22 cellular contexts compared by ENCODE assay signal in genomic region chr2:9590635-9591034, GRCh38. TPM values are rescaled to one million over a fixed set of nuclear protein-coding genes. Genes with fewer than 3 reads are reported as not detected.
DNase-seq lines count a peak whose midpoint lies in the region; ATAC-seq, FAIRE-seq and TF ChIP-seq lines count a peak whose summit lies in the region.
"Had no signal": no experiment of that assay in that cellular context is flagged by ENCODE, and none has a peak within 500 bp of the region (broad histone marks: within the 10 kb centered on the region; RNA-seq: fewer than 3 reads in every experiment).

No MANE protein-coding gene starts in this region.

- CTCF ChIA-PET in HEK293 (lab: Yijun Ruan, JAX) = no interaction called here
- CTCF ChIA-PET in HepG2 (lab: Yijun Ruan, JAX; ENCODE audit: low intra/inter-chr PET ratio, low total read pairs) = no interaction called here

- TF ChIP-seq CTCF in HEK293 (tag by site-specific recombination; IDR thresholded peaks at IDR 0.05) (no peak), natural killer cell (IDR thresholded peaks at IDR 0.05) (no peak), HepG2 (CRISPR knock-in tag; IDR thresholded peaks at IDR 0.05) (no peak)

- H3K9me3 ChIP-seq in HEK293 (ENCODE audit: control insufficient read depth, insufficient read depth, low read depth, low read length) = no peaks in the 10 kb centered on the region
- H3K9me3 ChIP-seq in HepG2 (ENCODE audit: low read length) = no peaks in the 10 kb centered on the region
- H3K9me3 ChIP-seq: BLaER1 treated with 17β-estradiol and CSF1 and Interleukin-3, amounts not matched to agents 10 nM and 100 nM; prostate gland; suprapubic skin had no signal

- no peak for TF ChIP-seq POLR2A in HepG2 (IDR thresholded peaks at IDR 0.05; ENCODE audit: insufficient read depth in 1 of 2, low read depth in 2 of 2, low read length in 2 of 2)

- peak; percentile 70 to 74 for ATAC-seq in activated CD4-positive, CD25-positive, alpha-beta regulatory T cell treated with anti-CD3 and anti-CD28 coated beads, Interleukin-2, amount 50 U/mL, for 24 hours
- ATAC-seq in natural killer cell (no peak), HepG2 (no peak)
- ATAC-seq: left cardiac atrium had no signal

- DNase-seq in activated CD4-positive, CD25-positive, alpha-beta regulatory T cell (lab: John Stamatoyannopoulos, UW) = no peak
- DNase-seq in activated naive CD8-positive, alpha-beta T cell treated with anti-CD3 and anti-CD28 coated beads for 36 hours = no peak
- DNase-seq in natural killer cell (no peak), activated gamma-delta T cell (lab: John Stamatoyannopoulos, UW) (no peak), HepG2 (ENCODE audit: low spot score) (no peak), DMS114 treated with DMSO at 0.1 percent for 48 hours (lab: John Stamatoyannopoulos, UW; ENCODE audit: unreplicated experiment) (no peak)
- DNase-seq: activated CD4-positive, alpha-beta T cell treated with anti-CD3 and anti-CD28 coated beads for 1 hour; amygdala; endodermal cell; hypothalamus; left cardiac atrium; NCI-H1417; NCI-H526; SIG-M5; stimulated activated CD4-positive, alpha-beta T cell treated with anti-CD3 and anti-CD28 coated beads, Interleukin-4, amount 100 ng/mL, for 24 hours had no signal

- H2AFZ ChIP-seq in HepG2 (ENCODE audit: low read length) = no peak overlapping the region

- H3K36me3 Mint-ChIP-seq in activated naive CD8-positive, alpha-beta T cell treated with anti-CD3 and anti-CD28 coated beads for 36 hours = peaks cover 37% of the 10 kb centered on the region
- H3K36me3 Mint-ChIP-seq in natural killer cell = no peaks in the 10 kb centered on the region

- H3K9ac ChIP-seq in HepG2 (ENCODE audit: insufficient read depth, low read depth, low read length) = no peak overlapping the region
- H3K9ac ChIP-seq: BLaER1 treated with 17β-estradiol and CSF1 and Interleukin-3, amounts not matched to agents 10 nM and 100 nM had no signal

- no peaks in the 10 kb centered on the region for H3K27me3 ChIP-seq in HepG2 (ENCODE audit: control insufficient read depth in 1 of 2, insufficient read depth in 2 of 2, low read length in 2 of 2)
- H3K27me3 ChIP-seq: BLaER1 treated with 17β-estradiol and CSF1 and Interleukin-3, amounts not matched to agents 10 nM and 100 nM; suprapubic skin had no signal

- H4K20me1 ChIP-seq in HepG2 (ENCODE audit: insufficient read depth, low read length) = peaks cover 9% of the 10 kb centered on the region; the same call in 1 of the 2 replicates

- no peak overlapping the region for H3K27ac ChIP-seq in HEK293 (ENCODE audit: extremely low read depth, low read depth, low read length)
- H3K27ac ChIP-seq in HepG2 (ENCODE audit: extremely low read length, insufficient read depth, low read length) = no peak overlapping the region
- H3K27ac ChIP-seq: BLaER1 treated with 17β-estradiol and CSF1 and Interleukin-3, amounts not matched to agents 10 nM and 100 nM; prostate gland; suprapubic skin had no signal

- no peak for TF ChIP-seq RAD21 in HepG2 (CRISPR knock-in tag; IDR thresholded peaks at IDR 0.05)

- intact Hi-C loops in natural killer cell (cut with micrococcal nuclease) = loop anchor here (5.0 kb wide), 1 partner anchor 33 kb away; the partner anchor contains the start of gene ADAM17
- intact Hi-C loops in HepG2 (cut with micrococcal nuclease; ENCODE audit: unreplicated experiment) = no loop called here

- H3K4me1 ChIP-seq in HEK293 (ENCODE audit: control insufficient read depth, insufficient read depth, low read length) (no peaks in the 10 kb centered on the region; the same call in 1 of the 2 replicates), HepG2 (ENCODE audit: insufficient read depth, low read length) (no peaks in the 10 kb centered on the region)
- H3K4me1 ChIP-seq: prostate gland had no signal

- no peak for FAIRE-seq in HepG2 (lab: Jason Lieb, UNC)

- H3K4me2 ChIP-seq in HepG2 (ENCODE audit: low read depth, low read length) = no peak overlapping the region
- H3K4me2 ChIP-seq: BLaER1 treated with 17β-estradiol and CSF1 and Interleukin-3, amounts not matched to agents 10 nM and 100 nM; smooth muscle cell had no signal

- peak overlapping the region; percentile 70 for H3K27ac Mint-ChIP-seq in activated naive CD8-positive, alpha-beta T cell treated with anti-CD3 and anti-CD28 coated beads for 36 hours
- peak overlapping the region; percentile 13 to 27 for H3K27ac Mint-ChIP-seq in natural killer cell
- H3K27ac Mint-ChIP-seq: endodermal cell; T-helper 2 cell treated with Interferon-gamma antibody and Interleukin-4, amounts not matched to agents 5 μg/mL and 100 μg/mL, for 36 hours had no signal

- in situ Hi-C loops in HepG2 (cut with HindIII; ENCODE audit: extremely low pct_ligation_motif_present, low pct_unique_long_range_greater_than_20kb) = no loop called here

- peaks cover 33% of the 10 kb centered on the region for H3K4me1 Mint-ChIP-seq in activated naive CD8-positive, alpha-beta T cell treated with anti-CD3 and anti-CD28 coated beads for 36 hours
- peaks cover 46 to 57% of the 10 kb centered on the region in 2 donors for H3K4me1 Mint-ChIP-seq in natural killer cell

- H3K4me3 ChIP-seq in HEK293 (ENCODE audit: low read depth, low read length) (no peak overlapping the region), HepG2 (replicated peaks in 1 of 3; ENCODE audit: insufficient read depth in 1 of 3, low read depth in 2 of 3, low read length in 3 of 3) (no peak overlapping the region)
- H3K4me3 ChIP-seq: BLaER1 treated with 17β-estradiol and CSF1 and Interleukin-3, amounts not matched to agents 10 nM and 100 nM; prostate gland; smooth muscle cell; suprapubic skin had no signal

- H3K36me3 ChIP-seq in HEK293 (ENCODE audit: control insufficient read depth in 2 of 2, insufficient read depth in 1 of 2, low read length in 2 of 2) (peaks cover 31 to 58% of the 10 kb centered on the region in 2 experiments), HepG2 (replicated peaks in 1 of 2; ENCODE audit: control insufficient read depth in 1 of 2, insufficient read depth in 2 of 2, low read length in 2 of 2) (peaks cover 21 to 64% of the 10 kb centered on the region in 2 experiments)
- H3K36me3 ChIP-seq: prostate gland had no signal

- WGBS in HepG2 (ENCODE audit: low lambda C conversion rate) = 97% methylated on average over 3 of the region's 3 CpGs

- POLR2A ChIA-PET in HEK293 (lab: Yijun Ruan, JAX) (no interaction called here), HepG2 (lab: Yijun Ruan, JAX) (no interaction called here)

- H3K9me3 Mint-ChIP-seq in activated naive CD8-positive, alpha-beta T cell treated with anti-CD3 and anti-CD28 coated beads for 36 hours = no peaks in the 10 kb centered on the region
- H3K9me3 Mint-ChIP-seq in natural killer cell = no peaks in the 10 kb centered on the region
- H3K9me3 Mint-ChIP-seq: endodermal cell; T-helper 2 cell treated with Interferon-gamma antibody and Interleukin-4, amounts not matched to agents 5 μg/mL and 100 μg/mL, for 36 hours had no signal

- peaks cover 30% of the 10 kb centered on the region for H3K79me2 ChIP-seq in HepG2 (ENCODE audit: insufficient read depth, low read length)

- no peak overlapping the region for H3K4me3 Mint-ChIP-seq in activated naive CD8-positive, alpha-beta T cell treated with anti-CD3 and anti-CD28 coated beads for 36 hours
- H3K4me3 Mint-ChIP-seq in natural killer cell = no peak overlapping the region
- H3K4me3 Mint-ChIP-seq: endodermal cell; T-helper 2 cell treated with Interferon-gamma antibody and Interleukin-4, amounts not matched to agents 5 μg/mL and 100 μg/mL, for 36 hours had no signal

- no peaks in the 10 kb centered on the region for H3K27me3 Mint-ChIP-seq in activated naive CD8-positive, alpha-beta T cell treated with anti-CD3 and anti-CD28 coated beads for 36 hours
- H3K27me3 Mint-ChIP-seq in natural killer cell (ENCODE audit: low read depth in 2 of 2) = no peaks in the 10 kb centered on the region

- BruUV-seq in HepG2 (replicated peaks; lab: Mats Ljungman, UMichigan) = no TSS peak

- TF ChIP-seq EP300 in HepG2 (IDR thresholded peaks at IDR 0.05; ENCODE audit: low read depth in 2 of 2, low read length in 2 of 2) = no peak
- TF ChIP-seq EP300 in HepG2 (CRISPR knock-in tag; IDR thresholded peaks at IDR 0.05; ENCODE audit: borderline replicate concordance) = no peak

RNA-seq across cellular contexts. Expression of gene ADAM17, which starts 35.0 kb away (rescaled TPM):
- 10 to 100 TPM; 13.4 to 14.5 TPM for total RNA-seq in activated naive CD8-positive, alpha-beta T cell treated with anti-CD3 and anti-CD28 coated beads for 36 hours
- total RNA-seq in natural killer cell (10 to 100 TPM; 44.0 to 53.8 (median 46.8) TPM), HepG2 (2016; rRNA removed; fragmentation: Illumina TruSeq; extraction: Trizol) (18.5 and 33.4 TPM in 2 replicates)
- 10.8 TPM in 2 replicates for total RNA-seq in HepG2 (2016; cell fraction: cytosol; rRNA removed; fragmentation: Illumina TruSeq; extraction: Trizol; ENCODE audit: low read depth)
- 17.9 and 33.4 TPM in 2 replicates for total RNA-seq in HepG2 (2016; cell fraction: insoluble cytoplasmic fraction; rRNA removed; fragmentation: Illumina TruSeq; extraction: Trizol)
- 9.7 and 11.1 TPM in 2 replicates for total RNA-seq in HepG2 (2016; cell fraction: membrane; rRNA removed; fragmentation: Illumina TruSeq; extraction: Trizol)
- total RNA-seq in HepG2 (2016; cell fraction: nucleus; rRNA removed; fragmentation: Illumina TruSeq; extraction: Trizol) = 38.0 and 48.8 TPM in 2 replicates
- polyA plus RNA-seq in HepG2 (2011; rRNA removed) = 6.5 and 8.3 TPM in 2 replicates
- polyA plus RNA-seq in HepG2 (2011; cell fraction: cytosol; rRNA removed) = 5.1 and 5.6 TPM in 2 replicates
- polyA plus RNA-seq in HepG2 (2011; cell fraction: nucleus; rRNA removed) = 8.8 and 9.4 TPM in 2 replicates
- 17.9 and 24.2 TPM in 2 replicates for polyA plus RNA-seq in HepG2 (2012)
- polyA plus RNA-seq in HepG2 (2016; cell fraction: cytosol; fragmentation: Illumina TruSeq; extraction: Trizol; ENCODE audit: low read depth) = 0.97 and 1.1 TPM in 2 replicates
- 9.7 and 10.5 TPM in 2 replicates for polyA plus RNA-seq in HepG2 (2016; cell fraction: insoluble cytoplasmic fraction; fragmentation: Illumina TruSeq; extraction: Trizol; ENCODE audit: low read depth)
- polyA plus RNA-seq in HepG2 (2016; cell fraction: membrane; fragmentation: Illumina TruSeq; extraction: Trizol; ENCODE audit: low read depth) = 2.6 and 3.0 TPM in 2 replicates
- 34.9 and 37.9 TPM in 2 replicates for polyA plus RNA-seq in HepG2 (2016; cell fraction: nucleus; fragmentation: Illumina TruSeq; extraction: Trizol; ENCODE audit: insufficient read depth, low read depth)
- polyA minus RNA-seq in HepG2 (2011; rRNA and poly(A)+ RNA removed; ENCODE audit: low replicate concordance) = 12.1 and 17.0 TPM in 2 replicates
- polyA minus RNA-seq in HepG2 (2011; cell fraction: cytosol; rRNA and poly(A)+ RNA removed) = 6.2 and 8.7 TPM in 2 replicates
- 31.7 and 39.2 TPM in 2 replicates for polyA minus RNA-seq in HepG2 (2011; cell fraction: nucleus; rRNA and poly(A)+ RNA removed)

RNA-seq across cellular contexts. Expression of gene YWHAQ, which starts 40.2 kb away (rescaled TPM):
- total RNA-seq in activated naive CD8-positive, alpha-beta T cell treated with anti-CD3 and anti-CD28 coated beads for 36 hours = 100 to 1,000 TPM; 314 to 317 TPM
- 100 to 1,000 TPM; 227 to 240 (median 238) TPM for total RNA-seq in natural killer cell
- 304 and 420 TPM in 2 replicates for total RNA-seq in HepG2 (2016; rRNA removed; fragmentation: Illumina TruSeq; extraction: Trizol)
- total RNA-seq in HepG2 (2016; cell fraction: cytosol; rRNA removed; fragmentation: Illumina TruSeq; extraction: Trizol; ENCODE audit: low read depth) = 64.2 and 66.4 TPM in 2 replicates
- 302 and 406 TPM in 2 replicates for total RNA-seq in HepG2 (2016; cell fraction: insoluble cytoplasmic fraction; rRNA removed; fragmentation: Illumina TruSeq; extraction: Trizol)
- 208 and 219 TPM in 2 replicates for total RNA-seq in HepG2 (2016; cell fraction: membrane; rRNA removed; fragmentation: Illumina TruSeq; extraction: Trizol)
- total RNA-seq in HepG2 (2016; cell fraction: nucleus; rRNA removed; fragmentation: Illumina TruSeq; extraction: Trizol) = 152 and 166 TPM in 2 replicates
- 117 and 160 TPM in 2 replicates for polyA plus RNA-seq in HepG2 (2011; rRNA removed)
- polyA plus RNA-seq in HepG2 (2011; cell fraction: cytosol; rRNA removed) = 91.4 and 117 TPM in 2 replicates
- 36.4 and 39.0 TPM in 2 replicates for polyA plus RNA-seq in HepG2 (2011; cell fraction: nucleus; rRNA removed)
- polyA plus RNA-seq in HepG2 (2012) = 175 and 244 TPM in 2 replicates
- polyA plus RNA-seq in HepG2 (2016; cell fraction: cytosol; fragmentation: Illumina TruSeq; extraction: Trizol; ENCODE audit: low read depth) = 94.8 and 102 TPM in 2 replicates
- 521 and 530 TPM in 2 replicates for polyA plus RNA-seq in HepG2 (2016; cell fraction: insoluble cytoplasmic fraction; fragmentation: Illumina TruSeq; extraction: Trizol; ENCODE audit: low read depth)
- polyA plus RNA-seq in HepG2 (2016; cell fraction: membrane; fragmentation: Illumina TruSeq; extraction: Trizol; ENCODE audit: low read depth) = 200 and 214 TPM in 2 replicates
- polyA plus RNA-seq in HepG2 (2016; cell fraction: nucleus; fragmentation: Illumina TruSeq; extraction: Trizol; ENCODE audit: insufficient read depth, low read depth) = 187 and 192 TPM in 2 replicates
- 120 and 167 TPM in 2 replicates for polyA minus RNA-seq in HepG2 (2011; rRNA and poly(A)+ RNA removed; ENCODE audit: low replicate concordance)
- polyA minus RNA-seq in HepG2 (2011; cell fraction: cytosol; rRNA and poly(A)+ RNA removed) = 164 and 178 TPM in 2 replicates
- polyA minus RNA-seq in HepG2 (2011; cell fraction: nucleus; rRNA and poly(A)+ RNA removed) = 73.9 and 82.2 TPM in 2 replicates

Comparison
In these comparisons a context has a peak if more than half of its experiments do, and no peak if none do; other contexts are left out.
1. ATAC-seq: peak in activated CD4-positive, CD25-positive, alpha-beta regulatory T cell treated with anti-CD3 and anti-CD28 coated beads, Interleukin-2, amount 50 U/mL, for 24 hours (2 of 2); none in natural killer cell (0 of 3) and HepG2 (single experiment).